8 cellular contexts compared by ENCODE assay signal in the genomic region with DNA sequence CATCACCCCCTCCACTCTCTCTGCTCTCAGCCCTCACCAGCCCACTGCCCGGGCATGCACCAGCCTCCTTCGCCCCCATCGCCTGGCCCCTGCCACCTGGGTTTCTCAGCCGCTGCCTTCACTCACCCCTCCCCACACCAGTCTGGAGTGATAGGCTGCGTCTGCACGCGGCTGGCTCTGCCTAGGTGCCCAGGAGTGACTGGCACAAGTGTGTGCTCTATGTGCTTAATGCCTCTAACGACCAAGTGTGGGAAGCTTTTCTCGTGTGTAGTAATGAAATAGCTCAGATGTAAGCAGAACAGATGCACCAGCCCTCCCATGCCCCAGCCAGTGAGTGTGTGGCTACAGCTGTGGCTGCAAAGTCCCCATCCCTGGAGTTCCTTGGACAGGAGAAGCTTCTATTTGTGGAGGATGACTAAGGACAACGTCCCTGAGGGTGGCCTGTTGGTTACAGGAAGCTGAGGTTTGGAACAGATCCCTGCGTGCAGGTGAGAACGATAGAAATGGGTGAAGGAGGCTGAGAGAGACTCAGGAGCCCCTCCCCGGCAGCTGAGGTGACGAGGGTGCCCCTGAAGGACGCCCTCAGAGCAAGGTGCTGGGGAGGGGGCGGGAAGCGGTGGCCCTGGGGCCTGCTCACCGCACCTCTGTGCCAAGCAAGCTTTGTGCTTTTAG. TPM values are rescaled to one million over a fixed set of nuclear protein-coding genes. Genes with fewer than 3 reads are reported as not detected.
A peak's percentile ranks its signal among the peaks of the same experiment; 100 is the strongest.
DNase-seq lines count a peak whose midpoint lies in the region; ATAC-seq and TF ChIP-seq lines count a peak whose summit lies in the region.

No MANE protein-coding gene starts in this region.

- CTCF ChIA-PET in activated CD4-positive, alpha-beta memory T cell treated with anti-CD3 and anti-CD28 coated beads for 36 hours (lab: Charles Lee) = interaction anchor here (0.6 kb wide), 1 partner anchor 50 kb away, joined by 3 read pairs; no protein-coding TSS in a partner anchor
- CTCF ChIA-PET in activated CD4-positive, alpha-beta memory T cell treated with anti-CD3 and anti-CD28 coated beads, Interleukin-2, amount 10 ng/mL, durations not matched to agents 7 days and 5 days (lab: Charles Lee) = no interaction called here

- POLR2A ChIA-PET in activated CD4-positive, alpha-beta memory T cell treated with anti-CD3 and anti-CD28 coated beads for 36 hours (lab: Charles Lee) = no interaction called here
- POLR2A ChIA-PET in activated CD4-positive, alpha-beta memory T cell treated with anti-CD3 and anti-CD28 coated beads, Interleukin-2, amount 10 ng/mL, durations not matched to agents 7 days and 5 days (lab: Charles Lee) = interaction anchor here (1.0 kb wide), 1 partner anchor 35 kb away, joined by 5 read pairs; a partner anchor contains a TSS

- no peak overlapping the region for H3K4me3 ChIP-seq in spleen

- 22 to 50% (median 44%) methylated on average over 13 to 18 of the region's 18 CpGs for WGBS in spleen, 5 donors

- no peak for TF ChIP-seq POLR2A in spleen (IDR thresholded peaks at IDR 0.05)

- no peaks in the 10 kb centered on the region for H3K9me3 Mint-ChIP-seq in activated CD4-positive, alpha-beta memory T cell treated with anti-CD3 and anti-CD28 coated beads for 36 hours
- H3K9me3 Mint-ChIP-seq in activated CD4-positive, alpha-beta memory T cell treated with anti-CD3 and anti-CD28 coated beads, Interleukin-2, amount 10 ng/mL, durations not matched to agents 7 days and 5 days = no peaks in the 10 kb centered on the region

- H3K36me3 Mint-ChIP-seq in activated CD4-positive, alpha-beta memory T cell treated with anti-CD3 and anti-CD28 coated beads for 36 hours = no peaks in the 10 kb centered on the region
- H3K36me3 Mint-ChIP-seq in activated CD4-positive, alpha-beta memory T cell treated with anti-CD3 and anti-CD28 coated beads, Interleukin-2, amount 10 ng/mL, durations not matched to agents 7 days and 5 days (ENCODE audit: low read depth) = no peaks in the 10 kb centered on the region

- no peak overlapping the region for H3K27ac ChIP-seq in spleen

- H3K4me3 Mint-ChIP-seq in activated CD4-positive, alpha-beta memory T cell treated with anti-CD3 and anti-CD28 coated beads for 36 hours = no peak overlapping the region
- H3K4me3 Mint-ChIP-seq in activated CD4-positive, alpha-beta memory T cell treated with anti-CD3 and anti-CD28 coated beads, Interleukin-2, amount 10 ng/mL, durations not matched to agents 7 days and 5 days = no peak overlapping the region

- no peak for TF ChIP-seq CTCF in spleen (IDR thresholded peaks at IDR 0.05 in 8 of 11, conservative IDR thresholded peaks at IDR 0.05 in 3 of 11)

- intact Hi-C loops in activated CD4-positive, alpha-beta memory T cell treated with anti-CD3 and anti-CD28 coated beads for 36 hours (cut with micrococcal nuclease) = no loop called here
- intact Hi-C loops in spleen (cut with DNase I; ENCODE audit: low total_unique reads) = no loop called here

- no peaks in the 10 kb centered on the region for H3K27me3 Mint-ChIP-seq in activated CD4-positive, alpha-beta memory T cell treated with anti-CD3 and anti-CD28 coated beads for 36 hours
- no peaks in the 10 kb centered on the region for H3K27me3 Mint-ChIP-seq in activated CD4-positive, alpha-beta memory T cell treated with anti-CD3 and anti-CD28 coated beads, Interleukin-2, amount 10 ng/mL, durations not matched to agents 7 days and 5 days

- H3K4me1 Mint-ChIP-seq in activated CD4-positive, alpha-beta memory T cell treated with anti-CD3 and anti-CD28 coated beads for 36 hours (ENCODE audit: low read depth) = peaks cover 27% of the 10 kb centered on the region
- H3K4me1 Mint-ChIP-seq in activated CD4-positive, alpha-beta memory T cell treated with anti-CD3 and anti-CD28 coated beads, Interleukin-2, amount 10 ng/mL, durations not matched to agents 7 days and 5 days = peaks cover 24% of the 10 kb centered on the region

- H3K4me1 ChIP-seq in spleen = peaks cover 3 to 48% (median 24%) of the 10 kb centered on the region in 6 donors

- peak; percentile 21 for DNase-seq in activated CD4-positive, alpha-beta memory T cell treated with anti-CD3 and anti-CD28 coated beads for 36 hours
- DNase-seq in activated CD4-positive, alpha-beta memory T cell treated with anti-CD3 and anti-CD28 coated beads, Interleukin-2, amount 10 ng/mL, durations not matched to agents 7 days and 5 days = no peak
- DNase-seq in NCI-H2029 (lab: John Stamatoyannopoulos, UW) (peak; percentile 77), spleen (peak; percentile 56), GM19238 (ENCODE audit: insufficient read length, low spot score) (no peak), HCEC 1CT (no peak), left lobe of liver (ENCODE audit: low spot score) (no peak)
- peak; percentile 11 for DNase-seq in central memory CD4-positive, alpha-beta T cell

- no peak for ATAC-seq in left lobe of liver

- no peaks in the 10 kb centered on the region for H3K9me3 ChIP-seq in spleen

- peaks cover 0 to 28% (median 0%) of the 10 kb centered on the region in 6 donors for H3K36me3 ChIP-seq in spleen

- H3K27me3 ChIP-seq in spleen (replicated peaks in 1 of 7) = no peaks in the 10 kb centered on the region

- no peak overlapping the region for H3K27ac Mint-ChIP-seq in activated CD4-positive, alpha-beta memory T cell treated with anti-CD3 and anti-CD28 coated beads for 36 hours
- H3K27ac Mint-ChIP-seq in activated CD4-positive, alpha-beta memory T cell treated with anti-CD3 and anti-CD28 coated beads, Interleukin-2, amount 10 ng/mL, durations not matched to agents 7 days and 5 days = no peak overlapping the region

RNA-seq across cellular contexts. Expression of a gene that starts 35.6 kb away (rescaled TPM):
- 10 to 100 TPM; 36.6 to 38.7 TPM for total RNA-seq in activated CD4-positive, alpha-beta memory T cell treated with anti-CD3 and anti-CD28 coated beads for 36 hours
- 10 to 100 TPM; 52.5 to 53.3 TPM for total RNA-seq in activated CD4-positive, alpha-beta memory T cell treated with anti-CD3 and anti-CD28 coated beads, Interleukin-2, amount 10 ng/mL, durations not matched to agents 7 days and 5 days
- total RNA-seq in spleen (10 to 100 TPM; 57.3 to 91.3 (median 65.0) TPM), left lobe of liver (36.0 TPM)
- polyA plus RNA-seq in spleen = 1 to 10 TPM; 2.7 to 5.5 (median 3.0) TPM

Comparison
In these comparisons a context has a peak if more than half of its experiments do, and no peak if none do; other contexts are left out.
1. DNase-seq: peak in activated CD4-positive, alpha-beta memory T cell treated with anti-CD3 and anti-CD28 coated beads for 36 hours (single experiment), NCI-H2029 (single experiment), central memory CD4-positive, alpha-beta T cell (single experiment) and spleen (single experiment); none in activated CD4-positive, alpha-beta memory T cell treated with anti-CD3 and anti-CD28 coated beads, Interleukin-2, amount 10 ng/mL, durations not matched to agents 7 days and 5 days (single experiment), GM19238 (single experiment), HCEC 1CT (single experiment) and left lobe of liver (single experiment).